ENCODE assay signal across 18 cellular contexts in the genomic region with DNA sequence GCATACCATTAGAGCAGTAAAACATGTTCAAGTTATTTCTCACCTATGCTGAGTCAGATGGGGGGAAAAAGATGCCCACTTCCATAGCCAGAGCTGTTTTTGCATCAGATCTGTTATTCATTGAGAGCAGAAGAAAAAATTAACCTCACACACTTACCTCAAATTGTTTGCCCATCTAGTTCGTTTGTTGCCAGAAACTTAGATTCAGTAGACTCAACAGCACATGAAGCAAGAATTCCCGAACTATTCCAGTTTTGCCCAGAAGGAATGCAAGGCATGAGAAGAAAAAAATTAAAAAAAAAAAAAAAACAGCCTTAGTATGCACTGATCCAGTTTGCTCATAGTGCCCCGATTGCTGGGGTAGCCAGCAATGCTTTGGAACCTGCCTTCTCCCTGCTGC. TPM values are rescaled to one million over a fixed set of nuclear protein-coding genes. Genes with fewer than 3 reads are reported as not detected.
DNase-seq lines count a peak whose midpoint lies in the region; TF ChIP-seq lines count a peak whose summit lies in the region.
"Had no signal": no experiment of that assay in that cellular context is flagged by ENCODE, and none has a peak within 500 bp of the region (broad histone marks: within the 10 kb centered on the region; RNA-seq: fewer than 3 reads in every experiment).

No MANE protein-coding gene starts in this region.

- H3K27me3 ChIP-seq in prostate gland (replicated peaks; ENCODE audit: insufficient read depth) = no peaks in the 10 kb centered on the region

- peak overlapping the region; percentile 73 for H3K27ac Mint-ChIP-seq in chondrocyte (ENCODE audit: unreplicated experiment)
- H3K27ac Mint-ChIP-seq: activated CD4-positive, alpha-beta memory T cell treated with anti-CD3 and anti-CD28 coated beads for 36 hours; stimulated activated memory B cell treated with anti-CD40 and anti-IgM and Interleukin-4, amounts not matched to agents 10 μg/mL and 1 μg/mL and 100 μg/mL, for 72 hours had no signal

- H3K27me3 Mint-ChIP-seq in chondrocyte (ENCODE audit: low read depth) = no peaks in the 10 kb centered on the region
- H3K27me3 Mint-ChIP-seq: stimulated activated memory B cell treated with anti-CD40 and anti-IgM and Interleukin-4, amounts not matched to agents 10 μg/mL and 1 μg/mL and 100 μg/mL, for 72 hours had no signal

- H3K4me1 Mint-ChIP-seq in chondrocyte (ENCODE audit: low read depth) = peaks cover 42% of the 10 kb centered on the region
- H3K4me1 Mint-ChIP-seq: neural crest cell had no signal

- H3K4me3 Mint-ChIP-seq in chondrocyte (ENCODE audit: unreplicated experiment) = no peak overlapping the region
- H3K4me3 Mint-ChIP-seq: activated CD4-positive, alpha-beta memory T cell treated with anti-CD3 and anti-CD28 coated beads for 36 hours; neural crest cell; stimulated activated memory B cell treated with anti-CD40 and anti-IgM and Interleukin-4, amounts not matched to agents 10 μg/mL and 1 μg/mL and 100 μg/mL, for 72 hours had no signal

- H3K36me3 ChIP-seq in prostate gland = no peaks in the 10 kb centered on the region

- TF ChIP-seq CTCF in chondrocyte (IDR thresholded peaks at IDR 0.05) (no peak), prostate gland (IDR thresholded peaks at IDR 0.05) (no peak)

- no peaks in the 10 kb centered on the region for H3K4me1 ChIP-seq in prostate gland (replicated peaks)

- no peak for TF ChIP-seq POLR2A in prostate gland (IDR thresholded peaks at IDR 0.05)

- no peaks in the 10 kb centered on the region for H3K36me3 Mint-ChIP-seq in chondrocyte (ENCODE audit: low read depth)
- H3K36me3 Mint-ChIP-seq: activated CD4-positive, alpha-beta memory T cell treated with anti-CD3 and anti-CD28 coated beads for 36 hours; stimulated activated memory B cell treated with anti-CD40 and anti-IgM and Interleukin-4, amounts not matched to agents 10 μg/mL and 1 μg/mL and 100 μg/mL, for 72 hours had no signal

- peak; percentile 76 for DNase-seq in AG20443 (ENCODE audit: low spot score)
- DNase-seq in LHCN-M2 (ENCODE audit: low read depth) = peak; percentile 54
- DNase-seq in chondrocyte (ENCODE audit: low spot score) = no peak
- DNase-seq in myocyte (ENCODE audit: low read depth) = peak; percentile 31
- no peak for DNase-seq in hippocampal formation (lab: John Stamatoyannopoulos, UW)
- no peak for DNase-seq in NCI-H2107 (lab: John Stamatoyannopoulos, UW)
- DNase-seq in prostate gland (ENCODE audit: low spot score) = no peak
- no peak for DNase-seq in globus pallidus (ENCODE audit: low spot score)
- DNase-seq: activated CD4-positive, alpha-beta memory T cell treated with anti-CD3 and anti-CD28 coated beads for 36 hours; amygdala; cortex of kidney; NCI-H1694; NCI-H446 treated with DMSO at 0.1 percent for 48 hours had no signal

- intact Hi-C loops in prostate gland (cut with DNase I) = no loop called here

- WGBS in prostate gland = 45% methylated on average over 3 of the region's 3 CpGs

- H3K9me3 ChIP-seq in prostate gland = no peaks in the 10 kb centered on the region

- no peak overlapping the region for H3K27ac ChIP-seq in prostate gland
- H3K27ac ChIP-seq: epithelial cell of prostate, HL-60, SK-N-MC had no signal

- peaks cover 6% of the 10 kb centered on the region for H3K9me3 Mint-ChIP-seq in chondrocyte (ENCODE audit: low read depth)
- H3K9me3 Mint-ChIP-seq: activated CD4-positive, alpha-beta memory T cell treated with anti-CD3 and anti-CD28 coated beads for 36 hours; neural crest cell; stimulated activated memory B cell treated with anti-CD40 and anti-IgM and Interleukin-4, amounts not matched to agents 10 μg/mL and 1 μg/mL and 100 μg/mL, for 72 hours had no signal

- no peak overlapping the region for H3K4me3 ChIP-seq in prostate gland
- H3K4me3 ChIP-seq: SK-N-MC had no signal

RNA-seq across cellular contexts. Expression of gene DPF3, which starts 12.4 kb away (rescaled TPM):
- 9.5 and 11.1 TPM in 2 replicates for total RNA-seq in LHCN-M2 (2014; rRNA removed)
- polyA plus RNA-seq in LHCN-M2 (2012) = 5.1 TPM
- 1.1 to 2.3 TPM (median 1.1 TPM) in 3 replicates for total RNA-seq in chondrocyte
- 4.7 and 5.5 TPM in 2 replicates for total RNA-seq in myocyte
- 3.3 TPM for polyA plus RNA-seq in myocyte (2012)
- 10 to 100 TPM in 1 of 2 donors, not detected in 1; 11.0 TPM for total RNA-seq in prostate gland

RNA-seq across cellular contexts. Expression of gene DCAF4, which starts 19.9 kb away (rescaled TPM):
- total RNA-seq in LHCN-M2 (2014; rRNA removed) = 16.1 and 20.5 TPM in 2 replicates
- polyA plus RNA-seq in LHCN-M2 (2012) = 13.0 TPM
- 17.0 to 26.0 TPM (median 23.8 TPM) in 3 replicates for total RNA-seq in chondrocyte
- 19.8 and 23.2 TPM in 2 replicates for total RNA-seq in myocyte
- polyA plus RNA-seq in myocyte (2012) = 18.5 TPM
- 10 to 100 TPM in 1 of 2 donors, 1 to 10 TPM in 1; 8.9 to 29.6 TPM for total RNA-seq in prostate gland

Comparison
In these comparisons a context has a peak if more than half of its experiments do, and no peak if none do; other contexts are left out.
1. DNase-seq: peak in AG20443 (single experiment), LHCN-M2 (single experiment) and myocyte (single experiment); none in chondrocyte (single experiment), hippocampal formation (0 of 2), NCI-H2107 (single experiment), prostate gland (single experiment) and globus pallidus (single experiment).